Comparison of ENCODE assay signal across 8 cellular contexts in genomic region chr4:140326395-140326993, GRCh38. TPM values are rescaled to one million over a fixed set of nuclear protein-coding genes. Genes with fewer than 3 reads are reported as not detected.
DNase-seq lines count a peak whose midpoint lies in the region; ATAC-seq and TF ChIP-seq lines count a peak whose summit lies in the region.

No MANE protein-coding gene starts in this region.

- no peaks in the 10 kb centered on the region for H3K9me3 Mint-ChIP-seq in Calu3 (ENCODE audit: low read depth, unreplicated experiment)

- intact Hi-C loops in Calu3 (cut with micrococcal nuclease; ENCODE audit: unreplicated experiment): loop anchor here (1.0 to 10.0 kb wide), 3 partner anchors 172 to 592 kb away; partner anchors contain the start of gene MAML3
- intact Hi-C loops in heart right ventricle (cut with DNase I): loop anchor here in 9 of 10 donors (2.0 to 10.0 kb wide), 10 partner anchors 69 to 602 kb away; partner anchors contain the start of gene MAML3 (in 1 of the 9)

- no peaks in the 10 kb centered on the region for H3K36me3 ChIP-seq in heart right ventricle

- TF ChIP-seq CTCF in Calu3 (IDR thresholded peaks at IDR 0.05; ENCODE audit: unreplicated experiment): peak; percentile 32
- peak; percentile 59 for TF ChIP-seq CTCF in WI38 (IDR thresholded peaks at IDR 0.05; ENCODE audit: low read depth, low read length)
- peak; percentile 36 to 81 (median 68) for TF ChIP-seq CTCF in heart right ventricle (IDR thresholded peaks at IDR 0.05)

- no peak overlapping the region for H3K4me3 ChIP-seq in WI38 (ENCODE audit: low read depth, low read length)
- H3K4me3 ChIP-seq in heart right ventricle: no peak overlapping the region

- H3K27ac Mint-ChIP-seq in Calu3 (ENCODE audit: unreplicated experiment): no peak overlapping the region

- H3K4me1 Mint-ChIP-seq in Calu3 (ENCODE audit: low read depth, unreplicated experiment): peaks cover 5% of the 10 kb centered on the region

- no peaks in the 10 kb centered on the region for H3K36me3 Mint-ChIP-seq in Calu3 (ENCODE audit: insufficient read depth, unreplicated experiment)

- peaks cover 0 to 9% (median 0%) of the 10 kb centered on the region in 9 donors for H3K4me1 ChIP-seq in heart right ventricle

- DNase-seq in Calu3: peak; percentile 14
- peak; percentile 45 for DNase-seq in KBM-7
- peak in 1 of 2 donors; percentile 28 for DNase-seq in heart right ventricle
- peak; percentile 24 for DNase-seq in smooth muscle cell of the brain vasculature (ENCODE audit: low read depth, low spot score)
- DNase-seq in NCI-H1930 (lab: John Stamatoyannopoulos, UW): no peak
- no peak for DNase-seq in stimulated activated CD4-positive, alpha-beta T cell treated with anti-CD3 and anti-CD28 coated beads, Interleukin-4, amount 100 ng/mL, for 1 hour

- BruUV-seq in Calu3 (replicated peaks; lab: Mats Ljungman, UMichigan): no TSS peak

- H3K4me3 Mint-ChIP-seq in Calu3 (ENCODE audit: low read depth, unreplicated experiment): no peak overlapping the region

- H3K27me3 ChIP-seq in heart right ventricle: no peaks in the 10 kb centered on the region

- 45 to 55% methylated on average over 2 of the region's 2 CpGs for WGBS in heart right ventricle, 2 donors

- no peaks in the 10 kb centered on the region for H3K27me3 Mint-ChIP-seq in Calu3 (ENCODE audit: unreplicated experiment)

- CTCF ChIA-PET in Calu3 (lab: Charles Lee): interaction anchor here (0.6 to 1.6 kb wide), 6 partner anchors 34 to 592 kb away, joined by 3 to 5 read pairs (median 4); no protein-coding TSS in a partner anchor

- in situ Hi-C loops in KBM-7 (cut with MboI; ENCODE audit: low pct_unique_long_range_greater_than_20kb, low sequenced_read_pairs): no loop called here

- peaks cover 0 to 8% (median 0%) of the 10 kb centered on the region in 11 donors for H3K9me3 ChIP-seq in heart right ventricle

- H3K27ac ChIP-seq in heart right ventricle: no peak overlapping the region

- ATAC-seq in heart right ventricle: peak in 5 of 8 donors; percentile 67 to 85 (median 70)
- ATAC-seq in HG02840 (IDR thresholded peaks at IDR 0.05; ENCODE audit: low FRiP score, unreplicated experiment): no peak

RNA-seq across cellular contexts. Expression of gene SCOC, which starts 47.0 kb away (rescaled TPM):
- total RNA-seq in Calu3 (2022) (59.4 and 70.1 TPM in 2 replicates), heart right ventricle (10 to 100 TPM; 61.8 to 76.8 (median 67.0) TPM)
- 10 to 100 TPM; 41.0 to 55.8 TPM for polyA plus RNA-seq in heart right ventricle

Comparison
In these comparisons a context has a peak if more than half of its experiments do, and no peak if none do; other contexts are left out.
1. DNase-seq: peak in Calu3 (single experiment), KBM-7 (single experiment) and smooth muscle cell of the brain vasculature (single experiment); none in NCI-H1930 (0 of 2) and stimulated activated CD4-positive, alpha-beta T cell treated with anti-CD3 and anti-CD28 coated beads, Interleukin-4, amount 100 ng/mL, for 1 hour (single experiment).
2. Peak in every context shown above with its lines, with median percentiles within 50 percentile points of each other: CTCF ChIP-seq.